ENCODE assay signal across 27 cellular contexts in the genomic region with DNA sequence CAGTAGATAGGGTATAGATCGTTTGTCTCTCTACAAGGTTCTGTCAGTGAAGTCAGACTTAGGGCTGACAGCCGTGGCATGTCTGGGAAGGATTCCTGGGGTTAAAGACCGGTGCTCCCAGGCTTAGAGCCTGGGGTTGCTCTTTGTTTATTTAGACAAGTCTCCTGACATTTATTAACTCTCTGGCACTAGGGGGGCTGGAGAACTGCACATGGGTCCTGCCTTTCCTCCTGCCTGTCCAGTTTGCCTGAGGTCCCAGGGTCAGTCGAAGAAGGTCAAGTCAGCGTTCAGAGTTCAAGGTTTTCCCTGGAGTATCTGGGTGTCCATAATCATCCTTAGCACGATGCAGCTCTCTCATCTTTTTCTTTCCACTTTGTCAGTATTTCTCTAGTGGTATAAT. TPM values are rescaled to one million over a fixed set of nuclear protein-coding genes. Genes with fewer than 3 reads are reported as not detected.
"Had no signal": no experiment of that assay in that cellular context is flagged by ENCODE, and none has a peak within 500 bp of the region (broad histone marks: within the 10 kb centered on the region; RNA-seq: fewer than 3 reads in every experiment).

No MANE protein-coding gene starts in this region.

- H3K9ac ChIP-seq: KMS-11 had no signal

- H3K9me3 ChIP-seq: ascending aorta, body of pancreas had no signal

- ATAC-seq: activated naive CD4-positive, alpha-beta T cell treated with anti-CD3 and anti-CD28 coated beads, Interleukin-2, amount 50 U/mL, for 72 hours; activated naive CD8-positive, alpha-beta T cell treated with anti-CD3 and anti-CD28 coated beads, Interleukin-2, amount 50 U/mL, for 24 hours; activated T-cell treated with anti-CD3 and anti-CD28 coated beads, Interleukin-2, amount 50 U/mL, for 4 hours; body of pancreas; Panc1 had no signal

- H3K36me3 ChIP-seq: ascending aorta had no signal

- H3K4me3 ChIP-seq: ascending aorta, body of pancreas had no signal

- DNase-seq: activated B cell treated with CpG ODN at 0.5 μM for 24 hours; activated CD4-positive, alpha-beta T cell treated with anti-CD3 and anti-CD28 coated beads for 1 hour; activated CD4-positive, alpha-beta T cell treated with anti-CD3 and anti-CD28 coated beads, Interleukin-2, amount 10 ng/mL, durations not matched to agents 24 days and 14 days; activated CD4-positive, alpha-beta T cell treated with anti-CD3 and anti-CD28 coated beads, Interleukin-2, amount 50 U/mL, for 48 hours; activated effector memory CD4-positive, alpha-beta T cell treated with anti-CD3 and anti-CD28 coated beads, Interleukin-2, amount 50 U/mL, for 16 hours; activated naive CD4-positive, alpha-beta T cell treated with Interleukin-2 at 50 U/mL for 16 hours; activated naive CD8-positive, alpha-beta T cell treated with anti-CD3 and anti-CD28 coated beads, Interleukin-2, amount 50 U/mL, for 24 hours; activated T-cell treated with anti-CD3 and anti-CD28 coated beads, Interleukin-2, amount 50 U/mL, for 4 hours; amniotic stem cell; body of pancreas; NCI-H1092; NCI-H1417; NCI-H1930; NCI-H2171; NCI-H2227 treated with DMSO at 0.1 percent for 48 hours; NCI-H446 treated with DMSO at 0.1 percent for 48 hours; NCI-H526; NCI-H774; NK-92 treated with Interleukin-12 subunit alpha and Interleukin-12 subunit beta, amount 100 ng/mL, for 24 hours; OCI-M1; RPMI8226; SHP77 had no signal

- H3K4me1 ChIP-seq: ascending aorta had no signal

- H3K27ac ChIP-seq: ascending aorta, body of pancreas, KMS-11 had no signal

- H3K4me2 ChIP-seq: KMS-11 had no signal

- H3K27me3 ChIP-seq: ascending aorta, body of pancreas had no signal

RNA-seq across cellular contexts. Expression of a gene that starts 5.6 kb away (rescaled TPM):
- total RNA-seq: activated B cell treated with CpG ODN at 0.5 μM for 24 hours; activated CD4-positive, alpha-beta T cell treated with anti-CD3 and anti-CD28 coated beads, Interleukin-2, amount 10 ng/mL, durations not matched to agents 24 days and 14 days; activated naive CD4-positive, alpha-beta T cell treated with anti-CD3 and anti-CD28 coated beads, Interleukin-2, amount 50 U/mL, for 72 hours; activated T-cell treated with anti-CD3 and anti-CD28 coated beads, Interleukin-2, amount 50 U/mL, for 4 hours; SK-MEL-5 had no signal
